In genomic region chr2:3379647-3380534, GRCh38 we compare ENCODE assay signal across 1 cellular context.
TF ChIP-seq lines count a peak whose summit lies in the region.

Gene TRAPPC12 (plus strand): TSS chr2:3379694. CDS start chr2:3387624, 7,930 bp downstream.

TF ChIP-seq in K562, 482 proteins besides CTCF, POLR2A, EP300 and RAD21 (continued from another document and continues in another):
- TF ChIP-seq RERE (CRISPR knock-in tag; IDR thresholded peaks at IDR 0.05; ENCODE audit: borderline replicate concordance) (no peak), KDM1A (IDR thresholded peaks at IDR 0.05) (no peak), KDM5B (IDR thresholded peaks at IDR 0.05; ENCODE audit: insufficient replicate concordance, low read depth, low read length) (peak; percentile 93), ZNF766 (CRISPR knock-in tag; conservative IDR thresholded peaks at IDR 0.05) (no peak), BDP1 (IDR thresholded peaks at IDR 0.05; ENCODE audit: insufficient read depth, insufficient read length) (no peak), DLX4 (CRISPR knock-in tag; IDR thresholded peaks at IDR 0.05) (no peak), ZNF165 (CRISPR knock-in tag; IDR thresholded peaks at IDR 0.05; ENCODE audit: borderline replicate concordance) (no peak), XRCC3 (IDR thresholded peaks at IDR 0.05) (no peak), ZNF507 (tag; conservative IDR thresholded peaks at IDR 0.05) (no peak), ZNF717 (CRISPR knock-in tag; IDR thresholded peaks at IDR 0.05) (no peak), RUNX1 (IDR thresholded peaks at IDR 0.05; ENCODE audit: low read depth) (no peak), MTA1 (IDR thresholded peaks at IDR 0.05; ENCODE audit: borderline replicate concordance) (0 out of 2 replicates have a peak, but pooled peaks have one; percentile 27), BRD4 (IDR thresholded peaks at IDR 0.05) (0 out of 2 replicates have a peak, but pooled peaks have one; percentile 57), FOXP4 (CRISPR knock-in tag; IDR thresholded peaks at IDR 0.05; ENCODE audit: borderline replicate concordance) (peak; percentile 84; the same call in 1 of the 2 replicates), CBFA2T3 (IDR thresholded peaks at IDR 0.05) (no peak), ZNF3 (CRISPR knock-in tag; IDR thresholded peaks at IDR 0.05) (no peak), KAT8 (IDR thresholded peaks at IDR 0.05; ENCODE audit: low read depth) (no peak), EWSR1 (IDR thresholded peaks at IDR 0.05; ENCODE audit: borderline replicate concordance, low read depth, partially characterized antibody) (no peak), KLF16 (IDR thresholded peaks at IDR 0.05) (no peak), ZFPM2 (CRISPR knock-in tag; IDR thresholded peaks at IDR 0.05) (no peak), ZNF668 (CRISPR knock-in tag; IDR thresholded peaks at IDR 0.05) (no peak), ARID2 (IDR thresholded peaks at IDR 0.05) (no peak; the same call in 1 of the 2 replicates), CBX5 (IDR thresholded peaks at IDR 0.05; ENCODE audit: borderline replicate concordance, low read depth) (no peak), SIRT6 (IDR thresholded peaks at IDR 0.05; ENCODE audit: low read depth, low read length) (no peak), POU5F1 (IDR thresholded peaks at IDR 0.05; ENCODE audit: borderline replicate concordance, low read depth, low read length, partially characterized antibody) (no peak), PHB2 (IDR thresholded peaks at IDR 0.05; ENCODE audit: low read depth) (no peak), MYC (IDR thresholded peaks at IDR 0.05; ENCODE audit: low read depth, low read length) (peak; percentile 65; the same call in 1 of the 2 replicates), MYC (CRISPR knock-in tag; IDR thresholded peaks at IDR 0.05; ENCODE audit: borderline replicate concordance, low read depth) (0 out of 2 replicates have a peak, but pooled peaks have one; percentile 44), TBP (optimal IDR thresholded peaks at IDR 0.05; ENCODE audit: low read depth, low read length) (peak; percentile 85), ZNF436 (CRISPR knock-in tag; IDR thresholded peaks at IDR 0.05) (no peak), SREBF1 (IDR thresholded peaks at IDR 0.05; ENCODE audit: borderline replicate concordance, low read depth, low read length) (no peak), ZNF592 (IDR thresholded peaks at IDR 0.05) (no peak), ZNF75A (CRISPR knock-in tag; IDR thresholded peaks at IDR 0.05) (no peak), HMG20A (CRISPR knock-in tag; conservative IDR thresholded peaks at IDR 0.05) (no peak), CBX3 (IDR thresholded peaks at IDR 0.05; ENCODE audit: borderline replicate concordance in 1 of 2, low read length in 2 of 2) (0 out of 3 replicates have a peak, but pooled peaks of 1 of the 2 experiments have one; percentile 47), MAFF (IDR thresholded peaks at IDR 0.05; ENCODE audit: low read length) (no peak), ZKSCAN3 (CRISPR knock-in tag; IDR thresholded peaks at IDR 0.05) (no peak), DIDO1 (tag; IDR thresholded peaks at IDR 0.05; ENCODE audit: low read depth) (no peak), GTF2B (IDR thresholded peaks at IDR 0.05; ENCODE audit: extremely low read depth, insufficient read length) (no peak), GTF3C2 (IDR thresholded peaks at IDR 0.05; ENCODE audit: borderline replicate concordance, extremely low read depth, insufficient read length) (no peak), EHMT2 (IDR thresholded peaks at IDR 0.05) (no peak), ZNF639 (CRISPR knock-in tag; conservative IDR thresholded peaks at IDR 0.05 in 1 of 2, IDR thresholded peaks at IDR 0.05 in 1 of 2) (no peak), KDM4B (IDR thresholded peaks at IDR 0.05; ENCODE audit: borderline replicate concordance in 2 of 2, low read depth in 1 of 2) (peak in 1 of 2 experiments; percentile 58; a peak in 1 of 4 replicates)
